ENCODE assay signal across 9 cellular contexts in genomic region chr13:43087960-43088580, GRCh38.
A peak's percentile ranks its signal among the peaks of the same experiment; 100 is the strongest.
DNase-seq lines count a peak whose midpoint lies in the region; ATAC-seq and TF ChIP-seq lines count a peak whose summit lies in the region.
"Had no signal": no experiment of that assay in that cellular context is flagged by ENCODE, and none has a peak within 500 bp of the region (broad histone marks: within the 10 kb centered on the region; RNA-seq: fewer than 3 reads in every experiment).

No MANE protein-coding gene starts in this region.

- ATAC-seq in GM21723 (IDR thresholded peaks at IDR 0.05; ENCODE audit: unreplicated experiment) (peak; percentile 65), body of pancreas (peak; percentile 50), left colon (no peak)
- ATAC-seq: Panc1 had no signal

- H3K4me1 ChIP-seq in body of pancreas = peaks cover 13% of the 10 kb centered on the region
- no peaks in the 10 kb centered on the region for H3K4me1 ChIP-seq in muscle layer of duodenum (ENCODE audit: control insufficient read depth in 1 of 2, insufficient read depth in 2 of 2, low read length in 2 of 2)

- intact Hi-C loops in body of pancreas (cut with DNase I) (no loop called here), left colon (cut with DNase I, micrococcal nuclease) (loop anchor here in 1 of 2 donors (10.0 kb wide), 1 partner anchor 717 kb away; no protein-coding TSS in a partner anchor)

- H3K27me3 ChIP-seq in body of pancreas (no peaks in the 10 kb centered on the region), muscle layer of duodenum (ENCODE audit: low read depth, low read length) (no peaks in the 10 kb centered on the region)

- no peaks in the 10 kb centered on the region for H3K9me3 Mint-ChIP-seq in endothelial cell (ENCODE audit: unreplicated experiment)

- no peaks in the 10 kb centered on the region for H3K27me3 Mint-ChIP-seq in endothelial cell (ENCODE audit: unreplicated experiment)

- TF ChIP-seq CTCF in AG10803 (conservative IDR thresholded peaks at IDR 0.05; ENCODE audit: low read length) (no peak), body of pancreas (IDR thresholded peaks at IDR 0.05) (no peak), endothelial cell (IDR thresholded peaks at IDR 0.05; ENCODE audit: unreplicated experiment) (no peak)

- WGBS in body of pancreas, 2 donors = 16 to 23% methylated on average over 5 of the region's 5 CpGs

- H3K36me3 Mint-ChIP-seq in endothelial cell (ENCODE audit: low read depth, unreplicated experiment) = peaks cover 13% of the 10 kb centered on the region

- DNase-seq in AG10803 (ENCODE audit: low read depth) = peak; percentile 48
- peak in 1 of 4 donors; percentile 5 for DNase-seq in body of pancreas
- DNase-seq in COLO829 (ENCODE audit: low spot score) = no peak
- DNase-seq in endothelial cell (ENCODE audit: low spot score) = no peak
- no peak for DNase-seq in NCI-H1417 (lab: John Stamatoyannopoulos, UW)
- DNase-seq in left colon = no peak

- peak overlapping the region; percentile 48 for H3K4me3 ChIP-seq in AG10803 (ENCODE audit: low read length)
- H3K4me3 ChIP-seq in body of pancreas = peak overlapping the region in 1 of 2 donors; percentile 32
- peak overlapping the region; percentile 44 to 75 for H3K4me3 ChIP-seq in muscle layer of duodenum (ENCODE audit: low read depth in 1 of 2, low read length in 2 of 2)

- H3K27ac ChIP-seq in body of pancreas (peak overlapping the region in 2 of 4 donors; percentile 11 to 73), muscle layer of duodenum (ENCODE audit: low read length) (peak overlapping the region; percentile 92)

- H3K4me3 Mint-ChIP-seq in endothelial cell (ENCODE audit: unreplicated experiment) = no peak overlapping the region

- H3K9me3 ChIP-seq in body of pancreas (no peaks in the 10 kb centered on the region), muscle layer of duodenum (ENCODE audit: control insufficient read depth in 1 of 2, low read length in 2 of 2) (peaks cover 0 to 5% of the 10 kb centered on the region in 2 donors)

- H3K36me3 ChIP-seq in body of pancreas (replicated peaks in 1 of 2; ENCODE audit: insufficient read depth in 1 of 2, low read depth in 2 of 2) = no peaks in the 10 kb centered on the region
- H3K36me3 ChIP-seq in muscle layer of duodenum (ENCODE audit: control insufficient read depth in 1 of 2, insufficient read depth in 2 of 2, low read length in 2 of 2) = no peaks in the 10 kb centered on the region

- H3K27ac Mint-ChIP-seq in endothelial cell (ENCODE audit: unreplicated experiment) = no peak overlapping the region

- H3K4me1 Mint-ChIP-seq in endothelial cell (ENCODE audit: unreplicated experiment) = no peaks in the 10 kb centered on the region

- TF ChIP-seq POLR2A in body of pancreas (IDR thresholded peaks at IDR 0.05) = no peak
